In the genomic region with DNA sequence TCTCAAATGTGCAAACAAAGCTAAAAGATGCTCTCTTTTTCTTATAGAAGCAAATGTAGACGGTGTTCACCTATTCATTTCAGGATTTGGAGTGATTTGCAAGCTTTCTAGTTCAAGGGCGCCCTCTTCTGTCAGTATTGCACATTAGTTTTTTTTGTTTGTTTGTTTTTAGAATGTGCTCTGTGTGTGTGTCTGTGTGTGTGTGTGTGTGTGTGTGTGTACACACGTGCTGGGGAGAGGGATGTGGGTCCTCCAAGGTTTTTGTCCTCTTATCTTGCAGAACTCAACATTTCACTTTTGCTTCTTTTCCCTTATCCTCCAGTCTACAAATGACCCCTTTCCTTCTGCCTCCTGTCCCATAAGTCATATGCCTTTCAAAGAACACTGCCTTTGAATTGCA, we compare ENCODE assay signal across 7 cellular contexts. TPM values are rescaled to one million over a fixed set of nuclear protein-coding genes. Genes with fewer than 3 reads are reported as not detected.
A peak's percentile ranks its signal among the peaks of the same experiment; 100 is the strongest.
DNase-seq lines count a peak whose midpoint lies in the region; FAIRE-seq and TF ChIP-seq lines count a peak whose summit lies in the region.

No MANE protein-coding gene starts in this region.

- DNase-seq in GM06990 (ENCODE audit: extremely low read depth, insufficient read length): no peak
- DNase-seq in NCI-H1092 (lab: John Stamatoyannopoulos, UW): peak; percentile 38
- peak; percentile 72 to 73 for DNase-seq in SHP77 (lab: John Stamatoyannopoulos, UW)
- peak; percentile 81 for DNase-seq in astrocyte of the cerebellum (ENCODE audit: low read depth)
- DNase-seq in hepatocyte (ENCODE audit: low spot score): peak; percentile 78
- peak; percentile 84 for DNase-seq in small intestine
- no peak for DNase-seq in H54 (ENCODE audit: insufficient read length, low spot score)

- H3K36me3 ChIP-seq in GM06990 (ENCODE audit: control insufficient read depth, insufficient read depth, low read length) (peaks cover under 1% of the 10 kb centered on the region; the same call in 1 of the 2 replicates), hepatocyte (replicated peaks; ENCODE audit: insufficient read depth, low read depth) (no peaks in the 10 kb centered on the region), small intestine (ENCODE audit: control insufficient read depth in 2 of 2, insufficient read depth in 2 of 2, low read length in 2 of 2) (peaks cover 0 to 3% of the 10 kb centered on the region in 2 donors)

- H3K9me3 ChIP-seq in hepatocyte (ENCODE audit: low read depth): no peaks in the 10 kb centered on the region
- no peaks in the 10 kb centered on the region for H3K9me3 ChIP-seq in small intestine (ENCODE audit: control insufficient read depth, low read depth)

- no peak for FAIRE-seq in small intestine (lab: Jason Lieb, UNC)
- no peak for FAIRE-seq in H54 (lab: Jason Lieb, UNC)

- in situ Hi-C loops in astrocyte of the cerebellum (cut with HindIII; ENCODE audit: low sequenced_read_pairs): no loop called here

- H3K27me3 ChIP-seq in GM06990 (replicated peaks; ENCODE audit: control insufficient read depth, insufficient read depth, low read length) (no peaks in the 10 kb centered on the region), hepatocyte (no peaks in the 10 kb centered on the region), small intestine (ENCODE audit: control insufficient read depth in 2 of 2, insufficient read depth in 2 of 2, low read length in 2 of 2) (no peaks in the 10 kb centered on the region)

- no peak overlapping the region for H3K27ac ChIP-seq in hepatocyte
- no peak overlapping the region for H3K27ac ChIP-seq in small intestine (ENCODE audit: low read depth in 1 of 2, low read length in 1 of 2)

- H3K9me2 ChIP-seq in hepatocyte (replicated peaks; ENCODE audit: insufficient read depth): no peaks in the 10 kb centered on the region

- no peaks in the 10 kb centered on the region for H3K79me2 ChIP-seq in hepatocyte

- peaks cover 1% of the 10 kb centered on the region for H3K4me1 ChIP-seq in hepatocyte (ENCODE audit: insufficient read depth)
- no peaks in the 10 kb centered on the region for H3K4me1 ChIP-seq in small intestine (ENCODE audit: control insufficient read depth in 2 of 2, insufficient read depth in 1 of 2, low read depth in 1 of 2, low read length in 1 of 2)

- peak; percentile 64 for TF ChIP-seq CTCF in GM06990 (IDR thresholded peaks at IDR 0.05; ENCODE audit: insufficient read depth, low read length, poor library complexity, severe bottlenecking)
- TF ChIP-seq CTCF in astrocyte of the cerebellum (IDR thresholded peaks at IDR 0.05; ENCODE audit: low read depth, low read length, missing control alignments): peak; percentile 57
- peak; percentile 91 for TF ChIP-seq CTCF in hepatocyte (IDR thresholded peaks at IDR 0.05; ENCODE audit: poor library complexity)

- WGBS in hepatocyte (ENCODE audit: low lambda C conversion rate, missing lambda C conversion rate): 3% methylated on average over 3 of the region's 3 CpGs
- 2% methylated on average over 3 of the region's 3 CpGs for WGBS in small intestine, 3 donors

- no peak overlapping the region for H3K4me3 ChIP-seq in GM06990 (replicated peaks; ENCODE audit: low read depth, low read length)
- no peak overlapping the region for H3K4me3 ChIP-seq in astrocyte of the cerebellum (ENCODE audit: low read depth, low read length)
- no peak overlapping the region for H3K4me3 ChIP-seq in hepatocyte
- no peak overlapping the region for H3K4me3 ChIP-seq in small intestine (ENCODE audit: low read depth in 1 of 2, low read length in 2 of 2)

- TF ChIP-seq POLR2A in H54 (IDR thresholded peaks at IDR 0.05; ENCODE audit: low read depth, low read length): no peak

- H4K20me1 ChIP-seq in hepatocyte (ENCODE audit: insufficient read depth, poor library complexity, severe bottlenecking): no peaks in the 10 kb centered on the region

- H3K4me2 ChIP-seq in hepatocyte: no peak overlapping the region

- H2AFZ ChIP-seq in hepatocyte: no peak overlapping the region

RNA-seq across cellular contexts. Expression of a gene that starts 23.5 kb away (rescaled TPM):
- total RNA-seq in hepatocyte: 2.5 and 4.0 TPM in 2 replicates
- polyA plus RNA-seq in hepatocyte (2.7 and 4.2 TPM in 2 replicates), small intestine (1 to 10 TPM; 4.3 to 7.8 (median 7.2) TPM)

RNA-seq across cellular contexts. Expression of a gene that starts 52.0 kb away (rescaled TPM):
- total RNA-seq in hepatocyte: 112 and 116 TPM in 2 replicates
- 95.5 and 110 TPM in 2 replicates for polyA plus RNA-seq in hepatocyte
- 100 to 1,000 TPM in 2 of 3 donors, 10 to 100 TPM in 1; 97.5 to 167 (median 159) TPM for polyA plus RNA-seq in small intestine

Comparison
In these comparisons a context has a peak if more than half of its experiments do, and no peak if none do; other contexts are left out.
1. DNase-seq: peak in NCI-H1092 (single experiment), SHP77 (2 of 2), astrocyte of the cerebellum (single experiment), hepatocyte (single experiment) and small intestine (single experiment); none in GM06990 (single experiment) and H54 (single experiment).
2. Peak in every context shown above with its lines, with median percentiles within 50 percentile points of each other: CTCF ChIP-seq.